ENCODE assay signal across 17 cellular contexts in genomic region chr2:74984947-74985637, GRCh38. TPM values are rescaled to one million over a fixed set of nuclear protein-coding genes. Genes with fewer than 3 reads are reported as not detected.
DNase-seq lines count a peak whose midpoint lies in the region; ATAC-seq and TF ChIP-seq lines count a peak whose summit lies in the region.
"Had no signal": no experiment of that assay in that cellular context is flagged by ENCODE, and none has a peak within 500 bp of the region (broad histone marks: within the 10 kb centered on the region; RNA-seq: fewer than 3 reads in every experiment).

No MANE protein-coding gene starts in this region.

- H3K36me3 Mint-ChIP-seq in glutamatergic neuron (ENCODE audit: unreplicated experiment) (no peaks in the 10 kb centered on the region), nephron progenitor cell (ENCODE audit: low read depth) (no peaks in the 10 kb centered on the region)

- H3K4me3 Mint-ChIP-seq in glutamatergic neuron (ENCODE audit: unreplicated experiment) = no peak overlapping the region
- no peak overlapping the region for H3K4me3 Mint-ChIP-seq in nephron progenitor cell

- H3K9me3 Mint-ChIP-seq in glutamatergic neuron (ENCODE audit: unreplicated experiment) (peaks cover 2% of the 10 kb centered on the region), nephron progenitor cell (no peaks in the 10 kb centered on the region)

- no peak overlapping the region for H3K9ac ChIP-seq in NT2/D1 (ENCODE audit: insufficient read length, low read depth)

- ATAC-seq in HG02970 (IDR thresholded peaks at IDR 0.05; ENCODE audit: low FRiP score, unreplicated experiment) = no peak
- ATAC-seq: K562 had no signal

- H3K4me1 Mint-ChIP-seq in glutamatergic neuron (ENCODE audit: low read depth, unreplicated experiment) = peaks cover 23% of the 10 kb centered on the region
- H3K4me1 Mint-ChIP-seq in nephron progenitor cell = peaks cover 1% of the 10 kb centered on the region

- peaks cover 2% of the 10 kb centered on the region for H3K4me1 ChIP-seq in NT2/D1 (ENCODE audit: insufficient read depth, insufficient read length)

- H3K27me3 Mint-ChIP-seq in glutamatergic neuron (ENCODE audit: unreplicated experiment) (no peaks in the 10 kb centered on the region), nephron progenitor cell (ENCODE audit: low read depth, poor library complexity) (peaks cover 5% of the 10 kb centered on the region)

- H3K36me3 ChIP-seq in H7 (replicated peaks; ENCODE audit: control insufficient read depth, insufficient read depth, low read length) (no peaks in the 10 kb centered on the region), NT2/D1 (ENCODE audit: insufficient read depth, insufficient read length, low read length) (no peaks in the 10 kb centered on the region)

- H3K27ac Mint-ChIP-seq in glutamatergic neuron (ENCODE audit: unreplicated experiment) (peak overlapping the region; percentile 69), nephron progenitor cell (peak overlapping the region; percentile 22)

- no peaks in the 10 kb centered on the region for H3K27me3 ChIP-seq in H7 (ENCODE audit: control insufficient read depth, insufficient read depth, low read length)
- H3K27me3 ChIP-seq in NT2/D1 (ENCODE audit: insufficient read depth, insufficient read length) = no peaks in the 10 kb centered on the region

- no peaks in the 10 kb centered on the region for H3K9me3 ChIP-seq in NT2/D1 (ENCODE audit: insufficient read depth, low read length)

- DNase-seq in H7 (peak; percentile 43), NT2/D1 (ENCODE audit: low read depth, low spot score) (peak; percentile 40), glutamatergic neuron (no peak), nephron progenitor cell (no peak), epidermal melanocyte (ENCODE audit: insufficient read length, low spot score) (no peak), NCI-H748 (lab: John Stamatoyannopoulos, UW; ENCODE audit: unreplicated experiment) (no peak)
- DNase-seq: ACHN, DMS 273 treated with DMSO at 0.1 percent for 48 hours, DND-41, NCI-H1436, NCI-H1930, NCI-H226, NCI-H524, PC-9, SIG-M5 had no signal

- no peak for TF ChIP-seq CTCF in glutamatergic neuron (IDR thresholded peaks at IDR 0.05; ENCODE audit: partially characterized antibody, unreplicated experiment)
- no peak for TF ChIP-seq CTCF in nephron progenitor cell (IDR thresholded peaks at IDR 0.05)

- H3K4me3 ChIP-seq in H7 (ENCODE audit: insufficient read depth, low read depth, low read length) (no peak overlapping the region), NT2/D1 (ENCODE audit: insufficient read length, low read depth) (no peak overlapping the region)
- H3K4me3 ChIP-seq: K562, PC-9 had no signal

RNA-seq across cellular contexts. Expression of gene POLE4, which starts 26.6 kb away (rescaled TPM):
- total RNA-seq in H7 (2014; rRNA removed; shearing (Covaris generic)) = 5.2 and 13.8 TPM in 2 replicates
- total RNA-seq in glutamatergic neuron (ENCODE audit: unreplicated experiment) = 22.1 TPM

Comparison
In these comparisons a context has a peak if more than half of its experiments do, and no peak if none do; other contexts are left out.
1. DNase-seq: peak in H7 (single experiment) and NT2/D1 (single experiment); none in glutamatergic neuron (single experiment), nephron progenitor cell (single experiment), epidermal melanocyte (single experiment) and NCI-H748 (single experiment).